ENCODE assay signal across 8 cellular contexts in genomic region chr16:53346-54236, GRCh38. TPM values are rescaled to one million over a fixed set of nuclear protein-coding genes. Genes with fewer than 3 reads are reported as not detected.
DNase-seq lines count a peak whose midpoint lies in the region; TF ChIP-seq lines count a peak whose summit lies in the region.

Gene POLR3K, minus strand, starts transcription at chr16:53608. Its CDS starts 22 bp downstream, at chr16:53586.
Gene SNRNP25, plus strand, starts transcription at chr16:53828. Its CDS starts 189 bp downstream, at chr16:54017.

- peak within 1 kb of the TSS; percentile 84 for H3K4me3 ChIP-seq in HFF-Myc (replicated peaks; ENCODE audit: low read depth, low read length)
- peak within 1 kb of the TSS; percentile 87 for H3K4me3 ChIP-seq in suprapubic skin

- WGBS in suprapubic skin = 2% methylated on average over 30 of the region's 91 CpGs

- no peak for TF ChIP-seq CTCF in HFF-Myc (IDR thresholded peaks at IDR 0.05; ENCODE audit: low read depth, low read length, missing control alignments)
- no peak for TF ChIP-seq CTCF in suprapubic skin (IDR thresholded peaks at IDR 0.05)

- H3K9me3 ChIP-seq in suprapubic skin = no peaks in the 10 kb centered on the region

- TF ChIP-seq POLR2A in suprapubic skin (IDR thresholded peaks at IDR 0.05) = no peak

- peaks cover 19% of the 10 kb centered on the region for H3K4me1 ChIP-seq in suprapubic skin

- no peak for TF ChIP-seq EP300 in suprapubic skin (IDR thresholded peaks at IDR 0.05)

- H3K36me3 ChIP-seq in suprapubic skin = peaks cover 39% of the 10 kb centered on the region

- H3K27ac ChIP-seq in suprapubic skin = peak within 1 kb of the TSS; percentile 77

- peak; percentile 80 for DNase-seq in GM04503 (ENCODE audit: low read depth)
- DNase-seq in HFF-Myc (ENCODE audit: extremely low read depth, low read depth) = peak; percentile 84
- DNase-seq in NAMALWA (ENCODE audit: low spot score) = peak; percentile 98
- DNase-seq in SK-MEL-5 (ENCODE audit: low read depth, low spot score) = peak; percentile 97
- DNase-seq in activated naive CD4-positive, alpha-beta T cell treated with Interleukin-2 at 50 U/mL for 16 hours = peak; percentile 98
- DNase-seq in germinal center (ENCODE audit: low spot score) = peak; percentile 100
- peak; percentile 55 to 99 (median 97) for DNase-seq in nucleus accumbens (lab: John Stamatoyannopoulos, UW)
- peak; percentile 99 to 100 for DNase-seq in suprapubic skin (ENCODE audit: low spot score in 2 of 2)

- in situ Hi-C loops in SK-MEL-5 (cut with HindIII; ENCODE audit: low pct_unique_long_range_greater_than_20kb, low sequenced_read_pairs) = no loop called here

- no peaks in the 10 kb centered on the region for H3K27me3 ChIP-seq in suprapubic skin

RNA-seq across cellular contexts. Expression of gene POLR3K, which starts in this region (rescaled TPM):
- 5.3 and 7.0 TPM in 2 replicates for total RNA-seq in SK-MEL-5 (2014; rRNA removed; shearing (Covaris generic))
- 16.4 and 26.4 TPM in 2 replicates for polyA plus RNA-seq in SK-MEL-5 (2015; cell fraction: cytosol; rRNA removed)
- 2.9 and 5.0 TPM in 2 replicates for polyA plus RNA-seq in SK-MEL-5 (2015; cell fraction: nucleus; rRNA removed)
- total RNA-seq in suprapubic skin = 1 to 10 TPM; 2.0 to 2.8 (median 2.7) TPM

RNA-seq across cellular contexts. Expression of gene SNRNP25, which starts in this region (rescaled TPM):
- 26.0 and 28.2 TPM in 2 replicates for total RNA-seq in SK-MEL-5 (2014; rRNA removed; shearing (Covaris generic))
- 22.4 and 29.9 TPM in 2 replicates for polyA plus RNA-seq in SK-MEL-5 (2015; cell fraction: cytosol; rRNA removed)
- polyA plus RNA-seq in SK-MEL-5 (2015; cell fraction: nucleus; rRNA removed) = 16.0 and 24.5 TPM in 2 replicates
- total RNA-seq in suprapubic skin = 10 to 100 TPM in 2 of 4 donors, 1 to 10 TPM in 2; 9.5 to 21.7 (median 13.9) TPM

Comparison
In these comparisons a context has a peak if more than half of its experiments do, and no peak if none do; other contexts are left out.
1. Peak in every context shown above with its lines: DNase-seq, H3K4me3 ChIP-seq and H3K27ac ChIP-seq.